8 cellular contexts compared by ENCODE assay signal in genomic region chr19:18153555-18154134, GRCh38. TPM values are rescaled to one million over a fixed set of nuclear protein-coding genes. Genes with fewer than 3 reads are reported as not detected.
DNase-seq lines count a peak whose midpoint lies in the region; ATAC-seq and TF ChIP-seq lines count a peak whose summit lies in the region.

No MANE protein-coding gene starts in this region.

- TF ChIP-seq EP300 in upper lobe of left lung (IDR thresholded peaks at IDR 0.05): no peak

- ATAC-seq in GM18502 (IDR thresholded peaks at IDR 0.05; ENCODE audit: poor library complexity, unreplicated experiment) (peak; percentile 0), upper lobe of left lung (ENCODE audit: low FRiP score in 2 of 2) (no peak), GM18873 (IDR thresholded peaks at IDR 0.05; ENCODE audit: low FRiP score, unreplicated experiment) (no peak)

- H3K36me3 ChIP-seq in mucosa of rectum (ENCODE audit: control insufficient read depth in 2 of 2, insufficient read depth in 2 of 2, low read length in 2 of 2): peaks cover 0 to 5% of the 10 kb centered on the region in 2 donors
- peaks cover 0 to 14% (median 7%) of the 10 kb centered on the region in 4 donors for H3K36me3 ChIP-seq in upper lobe of left lung

- H3K27ac ChIP-seq in mucosa of rectum (ENCODE audit: low read depth in 2 of 2, low read length in 2 of 2) (peak overlapping the region; percentile 91 to 97), upper lobe of left lung (peak overlapping the region; percentile 92 to 97 (median 94))

- peak; percentile 37 for DNase-seq in OCI-M1 (lab: John Stamatoyannopoulos, UW)
- no peak for DNase-seq in cardiac fibroblast (ENCODE audit: low read depth in 2 of 2)
- DNase-seq in upper lobe of left lung: peak in 1 of 2 donors; percentile 89
- DNase-seq in NAMALWA (ENCODE audit: low spot score): no peak
- DNase-seq in iPS-NIHi11 (ENCODE audit: low spot score): no peak

- TF ChIP-seq CTCF in cardiac fibroblast (IDR thresholded peaks at IDR 0.05; ENCODE audit: low read depth, low read length): no peak
- TF ChIP-seq CTCF in upper lobe of left lung (IDR thresholded peaks at IDR 0.05): no peak

- H3K9me3 ChIP-seq in mucosa of rectum (ENCODE audit: control insufficient read depth in 2 of 2, low read length in 2 of 2) (no peaks in the 10 kb centered on the region), upper lobe of left lung (no peaks in the 10 kb centered on the region)

- H3K9ac ChIP-seq in mucosa of rectum (ENCODE audit: low read depth in 1 of 2, low read length in 2 of 2): peak overlapping the region; percentile 72 to 93

- no peak for TF ChIP-seq POLR2A in upper lobe of left lung (IDR thresholded peaks at IDR 0.05)

- H3K4me1 ChIP-seq in mucosa of rectum (ENCODE audit: control insufficient read depth in 2 of 2, insufficient read depth in 2 of 2, low read length in 2 of 2): peaks cover 41 to 51% of the 10 kb centered on the region in 2 donors
- peaks cover 42 to 56% (median 44%) of the 10 kb centered on the region in 4 donors for H3K4me1 ChIP-seq in upper lobe of left lung

- H3K4me3 ChIP-seq in cardiac fibroblast (replicated peaks in 1 of 2; ENCODE audit: low read depth in 2 of 2, low read length in 2 of 2) (peak overlapping the region; percentile 89 to 96), mucosa of rectum (ENCODE audit: low read length in 2 of 2) (peak overlapping the region; percentile 63 to 79), upper lobe of left lung (peak overlapping the region; percentile 39 to 98 (median 94))

- WGBS in upper lobe of left lung, 2 donors: 3 to 11% methylated on average over 8 to 16 of the region's 38 CpGs

- H3K27me3 ChIP-seq in mucosa of rectum (ENCODE audit: control insufficient read depth in 2 of 2, insufficient read depth in 2 of 2, low read length in 2 of 2) (no peaks in the 10 kb centered on the region), upper lobe of left lung (no peaks in the 10 kb centered on the region)

RNA-seq across cellular contexts. Expression of gene PIK3R2, which starts 0.7 kb away (rescaled TPM):
- total RNA-seq in upper lobe of left lung: 10 to 100 TPM; 11.0 to 65.1 (median 30.3) TPM

RNA-seq across cellular contexts. Expression of gene IFI30, which starts 20.0 kb away (rescaled TPM):
- 100 to 1,000 TPM; 228 to 764 (median 476) TPM for total RNA-seq in upper lobe of left lung

RNA-seq across cellular contexts. Expression of gene MPV17L2, which starts 39.4 kb away (rescaled TPM):
- 10 to 100 TPM; 10.7 to 18.8 (median 13.3) TPM for total RNA-seq in upper lobe of left lung

RNA-seq across cellular contexts. Expression of gene RAB3A, which starts 50.2 kb away (rescaled TPM):
- 1 to 10 TPM in 5 of 6 donors, under 1 TPM in 1; 0.46 to 5.0 (median 3.4) TPM for total RNA-seq in upper lobe of left lung

RNA-seq across cellular contexts. Expression of gene MAST3, which starts 56.1 kb away (rescaled TPM):
- total RNA-seq in upper lobe of left lung: 10 to 100 TPM in 4 of 6 donors, 1 to 10 TPM in 2; 9.3 to 67.1 (median 27.5) TPM
